In the genomic region with DNA sequence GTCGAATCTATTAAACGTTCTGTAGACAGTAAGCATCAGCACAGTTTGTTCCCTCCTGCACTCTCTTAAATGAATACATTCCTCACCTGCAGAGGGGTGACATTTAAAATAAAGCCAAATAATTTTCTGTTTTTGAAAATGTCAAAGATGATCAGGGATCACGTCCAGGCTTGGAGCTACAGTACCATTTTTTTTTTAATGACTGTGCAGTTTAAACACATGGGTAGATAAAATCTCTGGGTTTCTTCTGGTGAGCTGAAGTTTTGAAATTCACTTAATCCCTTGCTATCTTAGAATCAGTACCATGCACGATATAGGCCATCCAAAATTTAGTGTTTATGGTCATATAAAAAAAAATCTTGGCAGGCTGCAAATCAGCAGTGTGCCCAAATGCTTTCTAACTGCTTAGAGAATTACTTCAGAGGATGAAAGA, we compare ENCODE assay signal across 1 cellular context.
TF ChIP-seq lines count a peak whose summit lies in the region.

No MANE protein-coding gene starts in this region.

TF ChIP-seq in K562, 482 proteins besides CTCF, POLR2A, EP300 and RAD21 (continued from another document):
- TF ChIP-seq, protein P1, sequence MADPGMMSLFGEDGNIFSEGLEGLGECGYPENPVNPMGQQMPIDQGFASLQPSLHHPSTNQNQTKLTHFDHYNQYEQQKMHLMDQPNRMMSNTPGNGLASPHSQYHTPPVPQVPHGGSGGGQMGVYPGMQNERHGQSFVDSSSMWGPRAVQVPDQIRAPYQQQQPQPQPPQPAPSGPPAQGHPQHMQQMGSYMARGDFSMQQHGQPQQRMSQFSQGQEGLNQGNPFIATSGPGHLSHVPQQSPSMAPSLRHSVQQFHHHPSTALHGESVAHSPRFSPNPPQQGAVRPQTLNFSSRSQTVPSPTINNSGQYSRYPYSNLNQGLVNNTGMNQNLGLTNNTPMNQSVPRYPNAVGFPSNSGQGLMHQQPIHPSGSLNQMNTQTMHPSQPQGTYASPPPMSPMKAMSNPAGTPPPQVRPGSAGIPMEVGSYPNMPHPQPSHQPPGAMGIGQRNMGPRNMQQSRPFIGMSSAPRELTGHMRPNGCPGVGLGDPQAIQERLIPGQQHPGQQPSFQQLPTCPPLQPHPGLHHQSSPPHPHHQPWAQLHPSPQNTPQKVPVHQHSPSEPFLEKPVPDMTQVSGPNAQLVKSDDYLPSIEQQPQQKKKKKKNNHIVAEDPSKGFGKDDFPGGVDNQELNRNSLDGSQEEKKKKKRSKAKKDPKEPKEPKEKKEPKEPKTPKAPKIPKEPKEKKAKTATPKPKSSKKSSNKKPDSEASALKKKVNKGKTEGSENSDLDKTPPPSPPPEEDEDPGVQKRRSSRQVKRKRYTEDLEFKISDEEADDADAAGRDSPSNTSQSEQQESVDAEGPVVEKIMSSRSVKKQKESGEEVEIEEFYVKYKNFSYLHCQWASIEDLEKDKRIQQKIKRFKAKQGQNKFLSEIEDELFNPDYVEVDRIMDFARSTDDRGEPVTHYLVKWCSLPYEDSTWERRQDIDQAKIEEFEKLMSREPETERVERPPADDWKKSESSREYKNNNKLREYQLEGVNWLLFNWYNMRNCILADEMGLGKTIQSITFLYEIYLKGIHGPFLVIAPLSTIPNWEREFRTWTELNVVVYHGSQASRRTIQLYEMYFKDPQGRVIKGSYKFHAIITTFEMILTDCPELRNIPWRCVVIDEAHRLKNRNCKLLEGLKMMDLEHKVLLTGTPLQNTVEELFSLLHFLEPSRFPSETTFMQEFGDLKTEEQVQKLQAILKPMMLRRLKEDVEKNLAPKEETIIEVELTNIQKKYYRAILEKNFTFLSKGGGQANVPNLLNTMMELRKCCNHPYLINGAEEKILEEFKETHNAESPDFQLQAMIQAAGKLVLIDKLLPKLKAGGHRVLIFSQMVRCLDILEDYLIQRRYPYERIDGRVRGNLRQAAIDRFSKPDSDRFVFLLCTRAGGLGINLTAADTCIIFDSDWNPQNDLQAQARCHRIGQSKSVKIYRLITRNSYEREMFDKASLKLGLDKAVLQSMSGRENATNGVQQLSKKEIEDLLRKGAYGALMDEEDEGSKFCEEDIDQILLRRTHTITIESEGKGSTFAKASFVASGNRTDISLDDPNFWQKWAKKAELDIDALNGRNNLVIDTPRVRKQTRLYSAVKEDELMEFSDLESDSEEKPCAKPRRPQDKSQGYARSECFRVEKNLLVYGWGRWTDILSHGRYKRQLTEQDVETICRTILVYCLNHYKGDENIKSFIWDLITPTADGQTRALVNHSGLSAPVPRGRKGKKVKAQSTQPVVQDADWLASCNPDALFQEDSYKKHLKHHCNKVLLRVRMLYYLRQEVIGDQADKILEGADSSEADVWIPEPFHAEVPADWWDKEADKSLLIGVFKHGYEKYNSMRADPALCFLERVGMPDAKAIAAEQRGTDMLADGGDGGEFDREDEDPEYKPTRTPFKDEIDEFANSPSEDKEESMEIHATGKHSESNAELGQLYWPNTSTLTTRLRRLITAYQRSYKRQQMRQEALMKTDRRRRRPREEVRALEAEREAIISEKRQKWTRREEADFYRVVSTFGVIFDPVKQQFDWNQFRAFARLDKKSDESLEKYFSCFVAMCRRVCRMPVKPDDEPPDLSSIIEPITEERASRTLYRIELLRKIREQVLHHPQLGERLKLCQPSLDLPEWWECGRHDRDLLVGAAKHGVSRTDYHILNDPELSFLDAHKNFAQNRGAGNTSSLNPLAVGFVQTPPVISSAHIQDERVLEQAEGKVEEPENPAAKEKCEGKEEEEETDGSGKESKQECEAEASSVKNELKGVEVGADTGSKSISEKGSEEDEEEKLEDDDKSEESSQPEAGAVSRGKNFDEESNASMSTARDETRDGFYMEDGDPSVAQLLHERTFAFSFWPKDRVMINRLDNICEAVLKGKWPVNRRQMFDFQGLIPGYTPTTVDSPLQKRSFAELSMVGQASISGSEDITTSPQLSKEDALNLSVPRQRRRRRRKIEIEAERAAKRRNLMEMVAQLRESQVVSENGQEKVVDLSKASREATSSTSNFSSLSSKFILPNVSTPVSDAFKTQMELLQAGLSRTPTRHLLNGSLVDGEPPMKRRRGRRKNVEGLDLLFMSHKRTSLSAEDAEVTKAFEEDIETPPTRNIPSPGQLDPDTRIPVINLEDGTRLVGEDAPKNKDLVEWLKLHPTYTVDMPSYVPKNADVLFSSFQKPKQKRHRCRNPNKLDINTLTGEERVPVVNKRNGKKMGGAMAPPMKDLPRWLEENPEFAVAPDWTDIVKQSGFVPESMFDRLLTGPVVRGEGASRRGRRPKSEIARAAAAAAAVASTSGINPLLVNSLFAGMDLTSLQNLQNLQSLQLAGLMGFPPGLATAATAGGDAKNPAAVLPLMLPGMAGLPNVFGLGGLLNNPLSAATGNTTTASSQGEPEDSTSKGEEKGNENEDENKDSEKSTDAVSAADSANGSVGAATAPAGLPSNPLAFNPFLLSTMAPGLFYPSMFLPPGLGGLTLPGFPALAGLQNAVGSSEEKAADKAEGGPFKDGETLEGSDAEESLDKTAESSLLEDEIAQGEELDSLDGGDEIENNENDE (IDR thresholded peaks at IDR 0.05; ENCODE audit: low read depth, low read length) = no peak
- TF ChIP-seq BACH1 (tag; IDR thresholded peaks at IDR 0.05) (peak; percentile 68; the same call in 1 of the 2 replicates), NFE2 (IDR thresholded peaks at IDR 0.05; ENCODE audit: low read depth) (peak; percentile 84), SRSF1 (IDR thresholded peaks at IDR 0.05; ENCODE audit: low read depth, low read length) (no peak), ZNF830 (CRISPR knock-in tag; IDR thresholded peaks at IDR 0.05) (no peak)
